18 cellular contexts compared by ENCODE assay signal in genomic region chr12:53599579-53599978, GRCh38. TPM values are rescaled to one million over a fixed set of nuclear protein-coding genes. Genes with fewer than 3 reads are reported as not detected.
A peak's percentile ranks its signal among the peaks of the same experiment; 100 is the strongest.
DNase-seq lines count a peak whose midpoint lies in the region; ATAC-seq, FAIRE-seq and TF ChIP-seq lines count a peak whose summit lies in the region.
"Had no signal": no experiment of that assay in that cellular context is flagged by ENCODE, and none has a peak within 500 bp of the region (broad histone marks: within the 10 kb centered on the region; RNA-seq: fewer than 3 reads in every experiment).

No MANE protein-coding gene starts in this region.

- H3K79me2 ChIP-seq in PC-3 (ENCODE audit: low read length) (peaks cover 5% of the 10 kb centered on the region; the same call in 1 of the 2 replicates), endothelial cell of umbilical vein (ENCODE audit: control insufficient read depth, insufficient read depth, low read length) (peaks cover 43% of the 10 kb centered on the region)

- H2AFZ ChIP-seq in PC-3 (ENCODE audit: low read length) (no peak overlapping the region), endothelial cell of umbilical vein (ENCODE audit: low read depth, low read length) (no peak overlapping the region)

- H3K9me1 ChIP-seq in endothelial cell of umbilical vein (replicated peaks; ENCODE audit: control insufficient read depth, extremely low read depth, insufficient read depth, low read length) = no peaks in the 10 kb centered on the region

- H3K36me3 ChIP-seq in PC-3 (ENCODE audit: low read depth, low read length) (no peaks in the 10 kb centered on the region; the same call in none of the 2 replicates), endothelial cell of umbilical vein (ENCODE audit: control insufficient read depth in 2 of 2, extremely low read depth in 1 of 2, insufficient read depth in 2 of 2, low read length in 2 of 2) (peaks cover 2 to 3% of the 10 kb centered on the region in 2 experiments), psoas muscle (ENCODE audit: insufficient read depth in 1 of 2, low read depth in 1 of 2) (peaks cover 0 to 6% of the 10 kb centered on the region in 2 donors)
- H3K36me3 ChIP-seq: thoracic aorta had no signal

- POLR2A ChIA-PET in PC-3 (lab: Charles Lee; ENCODE audit: unreplicated experiment) = no interaction called here
- POLR2A ChIA-PET in endothelial cell of umbilical vein (lab: Charles Lee) = no interaction called here

- H3K9me2 ChIP-seq in PC-3 (replicated peaks; ENCODE audit: low read length) = no peaks in the 10 kb centered on the region

- H3K9ac ChIP-seq in PC-3 (ENCODE audit: low read length) (no peak overlapping the region), endothelial cell of umbilical vein (replicated peaks; ENCODE audit: extremely low read depth, insufficient read depth, low read length) (no peak overlapping the region)

- ATAC-seq in PC-3 (no peak), psoas muscle (peak in 2 of 4 donors; percentile 60 to 65)
- ATAC-seq: activated CD8-positive, alpha-beta T cell treated with anti-CD3 and anti-CD28 coated beads, Interleukin-2, amount 10 ng/mL, durations not matched to agents 7 days and 5 days had no signal

- H3K27me3 ChIP-seq in PC-3 (ENCODE audit: low read length) (no peaks in the 10 kb centered on the region), endothelial cell of umbilical vein (ENCODE audit: control insufficient read depth in 2 of 2, insufficient read depth in 2 of 2, low read length in 2 of 2) (no peaks in the 10 kb centered on the region), psoas muscle (ENCODE audit: insufficient read depth in 3 of 3, low read length in 2 of 3) (no peaks in the 10 kb centered on the region)
- H3K27me3 ChIP-seq: SJCRH30 had no signal

- H3K4me1 ChIP-seq in PC-3 (ENCODE audit: insufficient read depth, low read length) (no peaks in the 10 kb centered on the region), endothelial cell of umbilical vein (ENCODE audit: control insufficient read depth, extremely low read depth, insufficient read depth, low read length) (peaks cover 52% of the 10 kb centered on the region), psoas muscle (peaks cover 45% of the 10 kb centered on the region)

- FAIRE-seq in endothelial cell of umbilical vein (lab: Jason Lieb, UNC) = no peak
- FAIRE-seq: endometrium had no signal

- 88 to 94% (median 92%) methylated on average over 2 of the region's 2 CpGs for WGBS in psoas muscle, 3 donors

- DNase-seq in DMS 273 (lab: John Stamatoyannopoulos, UW; ENCODE audit: unreplicated experiment) = peak; percentile 7
- DNase-seq in DMS 273 treated with DMSO at 0.1 percent for 48 hours (lab: John Stamatoyannopoulos, UW) = no peak
- no peak for DNase-seq in PC-3
- peak; percentile 31 for DNase-seq in endothelial cell of umbilical vein (ENCODE audit: low read depth, low spot score)
- no peak for DNase-seq in psoas muscle
- DNase-seq in NCI-H446 (lab: John Stamatoyannopoulos, UW) = no peak
- no peak for DNase-seq in activated CD8-positive, alpha-beta memory T cell treated with anti-CD3 and anti-CD28 coated beads, Interleukin-2, amount 50 U/mL, for 4 hours
- no peak for DNase-seq in SIG-M5 (lab: John Stamatoyannopoulos, UW)
- DNase-seq: 8988T; activated CD8-positive, alpha-beta T cell treated with anti-CD3 and anti-CD28 coated beads, Interleukin-2, amount 10 ng/mL, durations not matched to agents 7 days and 5 days; CD4-positive, alpha-beta T cell; GF-D8; NCI-H1092 treated with DMSO at 0.1 percent for 48 hours; nucleus accumbens; SJCRH30; stimulated activated CD4-positive, alpha-beta T cell treated with anti-CD3 and anti-CD28 coated beads, Interleukin-4, amount 100 ng/mL, for 24 hours had no signal

- TSS peak; percentile 8 for BruUV-seq in PC-3 (replicated peaks; lab: Mats Ljungman, UMichigan)
- no TSS peak for BruUV-seq in endothelial cell of umbilical vein (replicated peaks; lab: Mats Ljungman, UMichigan)

- CTCF ChIA-PET in PC-3 (lab: Charles Lee) (interaction anchor here (0.6 kb wide), 1 partner anchor 95 kb away, joined by 3 read pairs; no protein-coding TSS in a partner anchor), endothelial cell of umbilical vein (lab: Charles Lee) (interaction anchor here (0.9 to 1.6 kb wide), 6 partner anchors 17 to 77 kb away, joined by 3 to 9 read pairs (median 4); partner anchors contain the start of gene ATP5MC2)

- TF ChIP-seq CTCF in PC-3 (conservative IDR thresholded peaks at IDR 0.05; ENCODE audit: low read depth, low read length) = peak; percentile 43; the same call in 1 of the 2 replicates
- peak in 1 of 2 donors; percentile 2 for TF ChIP-seq CTCF in endothelial cell of umbilical vein (IDR thresholded peaks at IDR 0.05; ENCODE audit: extremely low read depth in 1 of 2, insufficient read depth in 1 of 2, low read depth in 1 of 2, low read length in 2 of 2)
- TF ChIP-seq CTCF in psoas muscle (IDR thresholded peaks at IDR 0.05) = peak; percentile 21

- H3K9me3 ChIP-seq in PC-3 (ENCODE audit: low read length) (no peaks in the 10 kb centered on the region), endothelial cell of umbilical vein (replicated peaks; ENCODE audit: control insufficient read depth, insufficient read depth, low read length) (no peaks in the 10 kb centered on the region), psoas muscle (no peaks in the 10 kb centered on the region)
- H3K9me3 ChIP-seq: SJCRH30, thoracic aorta had no signal

- H3K4me3 ChIP-seq in PC-3 (ENCODE audit: low read length) (no peak overlapping the region), endothelial cell of umbilical vein (replicated peaks in 1 of 3; ENCODE audit: insufficient read depth in 1 of 3, low read depth in 1 of 3, low read length in 3 of 3) (no peak overlapping the region), psoas muscle (no peak overlapping the region)
- H3K4me3 ChIP-seq: SJCRH30, thoracic aorta had no signal

- H4K20me1 ChIP-seq in PC-3 (ENCODE audit: low read length) (no peaks in the 10 kb centered on the region), endothelial cell of umbilical vein (replicated peaks; ENCODE audit: control insufficient read depth, extremely low read depth, insufficient read depth, low read length) (no peaks in the 10 kb centered on the region)

- no peak overlapping the region for H3K27ac ChIP-seq in PC-3 (ENCODE audit: low read length)
- no peak overlapping the region for H3K27ac ChIP-seq in endothelial cell of umbilical vein (ENCODE audit: insufficient read depth, low read depth, low read length)
- H3K27ac ChIP-seq in psoas muscle = no peak overlapping the region
- H3K27ac ChIP-seq: SJCRH30, thoracic aorta had no signal

- dilution Hi-C loops in endothelial cell of umbilical vein (cut with MboI; ENCODE audit: extremely low pct_ligation_motif_present, low sequenced_read_pairs) = no loop called here

- no peak for TF ChIP-seq POLR2A in endothelial cell of umbilical vein (IDR thresholded peaks at IDR 0.05; ENCODE audit: low read depth, low read length)

- no peaks in the 10 kb centered on the region for H3F3A ChIP-seq in PC-3 (ENCODE audit: low read length, unreplicated experiment)

- intact Hi-C loops in PC-3 (cut with micrococcal nuclease) (loop anchor here (2.0 kb wide), 1 partner anchor 77 kb away; the partner anchor contains the start of gene ATP5MC2), endothelial cell of umbilical vein (cut with micrococcal nuclease) (loop anchor here (1.0 to 5.0 kb wide), 2 partner anchors 77 to 148 kb away; partner anchors contain the start of gene ATP5MC2), psoas muscle (cut with DNase I) (no loop called here)

- no peak overlapping the region for H3K4me2 ChIP-seq in PC-3 (ENCODE audit: low read length)
- H3K4me2 ChIP-seq in endothelial cell of umbilical vein (ENCODE audit: insufficient read depth, low read length) = no peak overlapping the region

TF ChIP-seq in endothelial cell of umbilical vein, 7 proteins besides CTCF, POLR2A, EP300 and RAD21:
- TF ChIP-seq GATA2 (IDR thresholded peaks at IDR 0.05; ENCODE audit: insufficient read depth, insufficient read length, low read depth, low read length) (no peak), FOS (IDR thresholded peaks at IDR 0.05; ENCODE audit: borderline replicate concordance, insufficient read depth, low read length) (no peak), MYC (IDR thresholded peaks at IDR 0.05; ENCODE audit: low read depth, low read length) (no peak), POLR2AphosphoS5 (IDR thresholded peaks at IDR 0.05; ENCODE audit: insufficient read depth, low read depth, low read length) (no peak), JUN (IDR thresholded peaks at IDR 0.05; ENCODE audit: borderline replicate concordance, insufficient read depth, insufficient read length, low read depth) (no peak), EZH2 (IDR thresholded peaks at IDR 0.05; ENCODE audit: borderline replicate concordance, low read depth, low read length, severe bottlenecking) (no peak)
- TF ChIP-seq, protein P1, sequence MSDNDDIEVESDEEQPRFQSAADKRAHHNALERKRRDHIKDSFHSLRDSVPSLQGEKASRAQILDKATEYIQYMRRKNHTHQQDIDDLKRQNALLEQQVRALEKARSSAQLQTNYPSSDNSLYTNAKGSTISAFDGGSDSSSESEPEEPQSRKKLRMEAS (IDR thresholded peaks at IDR 0.05; ENCODE audit: insufficient read depth, insufficient read length) = no peak

RNA-seq across cellular contexts. Expression of gene ATF7, which starts 26.6 kb away (rescaled TPM):
- total RNA-seq in PC-3 (2014; rRNA removed) = 7.9 and 14.2 TPM in 2 replicates
- 56.9 and 68.5 TPM in 2 replicates for total RNA-seq in endothelial cell of umbilical vein
- polyA plus RNA-seq in endothelial cell of umbilical vein = 31.4 and 36.0 TPM in 2 replicates
- 28.0 and 28.4 TPM in 2 replicates for polyA plus RNA-seq in endothelial cell of umbilical vein (2011; cell fraction: cytosol; rRNA removed)
- polyA plus RNA-seq in endothelial cell of umbilical vein (2011; cell fraction: nucleus; rRNA removed) = 68.6 and 78.7 TPM in 2 replicates
- polyA plus RNA-seq in endothelial cell of umbilical vein (2012) = 28.7 and 33.8 TPM in 2 replicates
- 64.9 and 76.4 TPM in 2 replicates for polyA minus RNA-seq in endothelial cell of umbilical vein
- polyA minus RNA-seq in endothelial cell of umbilical vein (2011; cell fraction: cytosol; rRNA and poly(A)+ RNA removed) = 14.8 TPM
- 55.6 and 80.4 TPM in 2 replicates for polyA minus RNA-seq in endothelial cell of umbilical vein (2011; cell fraction: nucleus; rRNA and poly(A)+ RNA removed)
- total RNA-seq in psoas muscle = 10 to 100 TPM; 25.4 to 32.3 (median 31.5) TPM
- polyA plus RNA-seq in psoas muscle = 10 to 100 TPM; 15.7 to 21.8 (median 18.0) TPM

Comparison
In these comparisons a context has a peak if more than half of its experiments do, and no peak if none do; other contexts are left out.
1. DNase-seq: peak in DMS 273 (single experiment) and endothelial cell of umbilical vein (single experiment); none in DMS 273 treated with DMSO at 0.1 percent for 48 hours (single experiment), PC-3 (single experiment), psoas muscle (0 of 2), NCI-H446 (0 of 2), activated CD8-positive, alpha-beta memory T cell treated with anti-CD3 and anti-CD28 coated beads, Interleukin-2, amount 50 U/mL, for 4 hours (single experiment) and SIG-M5 (single experiment).
2. intact Hi-C loops: an anchor here in PC-3 (2.0 kb wide) and endothelial cell of umbilical vein (1.0 to 5.0 kb wide); none called in psoas muscle.